8 cellular contexts compared by ENCODE assay signal in the genomic region with DNA sequence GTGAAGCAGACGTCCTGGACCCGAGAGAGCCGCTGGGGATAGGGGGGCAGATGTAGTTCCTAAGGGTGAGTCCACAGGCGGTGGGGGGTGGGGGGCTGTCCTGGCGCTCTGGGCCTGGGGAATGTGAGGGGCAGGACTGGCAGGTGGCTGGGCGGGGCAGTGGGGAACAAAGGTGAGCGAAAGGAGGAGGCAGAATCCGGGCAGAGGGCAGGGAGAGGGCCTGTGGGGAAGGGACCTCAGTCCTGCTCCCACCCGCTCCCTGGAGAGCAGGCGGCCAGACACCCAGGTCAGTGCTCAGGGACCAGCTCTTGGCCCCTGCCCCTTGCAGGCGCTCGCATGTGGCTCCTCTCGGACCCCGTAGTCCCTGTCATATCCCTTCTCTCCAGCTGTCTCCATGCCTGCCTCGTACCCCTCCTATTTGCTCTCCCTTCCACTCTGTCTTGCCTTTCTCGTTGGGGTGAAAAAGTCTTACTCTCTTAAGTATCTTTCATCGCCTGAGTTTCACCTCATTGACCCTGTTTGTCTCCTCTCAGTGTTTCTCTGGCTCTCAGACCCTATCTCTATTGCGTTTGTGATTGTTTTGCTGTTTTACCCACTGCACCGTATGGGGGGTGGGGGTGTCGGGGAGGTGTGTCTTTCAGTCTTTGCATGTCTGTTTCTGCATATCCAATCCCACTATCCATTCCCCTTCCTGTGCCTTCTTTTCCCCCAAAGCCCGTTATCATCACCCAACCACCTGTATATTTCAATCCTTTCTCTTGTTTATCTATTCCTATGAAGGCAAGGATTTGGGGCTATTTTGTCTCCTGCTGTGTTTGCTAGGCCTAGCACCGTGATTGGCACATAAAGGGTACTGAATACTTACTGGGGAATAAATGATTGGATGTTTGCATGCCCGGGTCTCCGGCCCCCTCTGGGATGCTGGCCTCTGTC. TPM values are rescaled to one million over a fixed set of nuclear protein-coding genes. Genes with fewer than 3 reads are reported as not detected.
DNase-seq lines count a peak whose midpoint lies in the region; ATAC-seq and TF ChIP-seq lines count a peak whose summit lies in the region.

No MANE protein-coding gene starts in this region.

- H3K4me3 Mint-ChIP-seq in activated CD4-positive, alpha-beta T cell treated with anti-CD3 and anti-CD28 coated beads, Interleukin-2, amount 10 ng/mL, durations not matched to agents 24 days and 14 days = peak overlapping the region; percentile 86

- H3K27me3 Mint-ChIP-seq in activated CD4-positive, alpha-beta T cell treated with anti-CD3 and anti-CD28 coated beads, Interleukin-2, amount 10 ng/mL, durations not matched to agents 24 days and 14 days = no peaks in the 10 kb centered on the region

- H3K27me3 ChIP-seq in kidney epithelial cell (ENCODE audit: control insufficient read depth, insufficient read depth, low read length) = no peaks in the 10 kb centered on the region

- peak overlapping the region; percentile 92 for H3K27ac ChIP-seq in temporal lobe (ENCODE audit: low read depth, low read length)

- H3K36me3 Mint-ChIP-seq in activated CD4-positive, alpha-beta T cell treated with anti-CD3 and anti-CD28 coated beads, Interleukin-2, amount 10 ng/mL, durations not matched to agents 24 days and 14 days (ENCODE audit: low read depth) = peaks cover 31% of the 10 kb centered on the region
- H3K36me3 Mint-ChIP-seq in activated naive CD4-positive, alpha-beta T cell treated with anti-CD3 and anti-CD28 coated beads, Interleukin-2, amount 50 U/mL, for 72 hours = peaks cover 26 to 27% of the 10 kb centered on the region in 2 donors

- H3K9me3 Mint-ChIP-seq in activated CD4-positive, alpha-beta T cell treated with anti-CD3 and anti-CD28 coated beads, Interleukin-2, amount 10 ng/mL, durations not matched to agents 24 days and 14 days = no peaks in the 10 kb centered on the region
- no peaks in the 10 kb centered on the region for H3K9me3 Mint-ChIP-seq in activated naive CD4-positive, alpha-beta T cell treated with anti-CD3 and anti-CD28 coated beads, Interleukin-2, amount 50 U/mL, for 72 hours

- peaks cover 34% of the 10 kb centered on the region for H3K4me1 Mint-ChIP-seq in activated CD4-positive, alpha-beta T cell treated with anti-CD3 and anti-CD28 coated beads, Interleukin-2, amount 10 ng/mL, durations not matched to agents 24 days and 14 days

- peak overlapping the region; percentile 97 for H3K27ac Mint-ChIP-seq in activated CD4-positive, alpha-beta T cell treated with anti-CD3 and anti-CD28 coated beads, Interleukin-2, amount 10 ng/mL, durations not matched to agents 24 days and 14 days
- H3K27ac Mint-ChIP-seq in activated naive CD4-positive, alpha-beta T cell treated with anti-CD3 and anti-CD28 coated beads, Interleukin-2, amount 50 U/mL, for 72 hours = peak overlapping the region; percentile 86 to 93

- peak; percentile 63 for DNase-seq in activated CD4-positive, alpha-beta T cell treated with anti-CD3 and anti-CD28 coated beads, Interleukin-2, amount 10 ng/mL, durations not matched to agents 24 days and 14 days
- DNase-seq in activated CD4-positive, alpha-beta T cell treated with anti-CD3 and anti-CD28 coated beads for 1 hour = no peak
- DNase-seq in activated naive CD4-positive, alpha-beta T cell treated with anti-CD3 and anti-CD28 coated beads, Interleukin-2, amount 50 U/mL, for 72 hours (ENCODE audit: low spot score in 2 of 2) = no peak
- no peak for DNase-seq in kidney epithelial cell (ENCODE audit: low read depth)
- DNase-seq in GOT3 (lab: John Stamatoyannopoulos, UW) = no peak
- DNase-seq in cortex of kidney (lab: John Stamatoyannopoulos, UW) = no peak

- peak overlapping the region; percentile 57 for H3K4me3 ChIP-seq in kidney epithelial cell (ENCODE audit: low read depth, low read length)

- no peaks in the 10 kb centered on the region for H3K36me3 ChIP-seq in kidney epithelial cell (ENCODE audit: control insufficient read depth, insufficient read depth, low read length)

- TF ChIP-seq CTCF in kidney epithelial cell (IDR thresholded peaks at IDR 0.05; ENCODE audit: insufficient read depth, low read length, poor library complexity, severe bottlenecking) = no peak

- ATAC-seq in activated naive CD4-positive, alpha-beta T cell treated with anti-CD3 and anti-CD28 coated beads, Interleukin-2, amount 50 U/mL, for 72 hours = no peak
- ATAC-seq in GM18907 (IDR thresholded peaks at IDR 0.05; ENCODE audit: unreplicated experiment) = no peak

- intact Hi-C loops in activated CD4-positive, alpha-beta T cell treated with anti-CD3 and anti-CD28 coated beads, Interleukin-2, amount 10 ng/mL, durations not matched to agents 24 days and 14 days (cut with micrococcal nuclease) = loop anchor here (1.0 kb wide), 1 partner anchor 9 kb away; no protein-coding TSS in a partner anchor

RNA-seq across cellular contexts. Expression of gene SPHK2, which starts 5.8 kb away (rescaled TPM):
- total RNA-seq in activated CD4-positive, alpha-beta T cell treated with anti-CD3 and anti-CD28 coated beads, Interleukin-2, amount 10 ng/mL, durations not matched to agents 24 days and 14 days = 36.4 and 39.0 TPM in 2 replicates
- total RNA-seq in activated naive CD4-positive, alpha-beta T cell treated with anti-CD3 and anti-CD28 coated beads, Interleukin-2, amount 50 U/mL, for 72 hours = 10 to 100 TPM; 25.7 to 40.4 TPM
- total RNA-seq in kidney epithelial cell = 27.9 and 30.3 TPM in 2 replicates
- total RNA-seq in temporal lobe = 9.6 TPM

RNA-seq across cellular contexts. Expression of gene RPL18, which starts 6.1 kb away (rescaled TPM):
- 1,885 and 1,938 TPM in 2 replicates for total RNA-seq in activated CD4-positive, alpha-beta T cell treated with anti-CD3 and anti-CD28 coated beads, Interleukin-2, amount 10 ng/mL, durations not matched to agents 24 days and 14 days
- total RNA-seq in activated naive CD4-positive, alpha-beta T cell treated with anti-CD3 and anti-CD28 coated beads, Interleukin-2, amount 50 U/mL, for 72 hours = 1,000 to 10,000 TPM; 2,030 to 2,264 TPM
- total RNA-seq in kidney epithelial cell (2,979 and 3,293 TPM in 2 replicates), temporal lobe (903 TPM)

RNA-seq across cellular contexts. Expression of gene FAM83E, which starts 10.2 kb away (rescaled TPM):
- total RNA-seq in activated CD4-positive, alpha-beta T cell treated with anti-CD3 and anti-CD28 coated beads, Interleukin-2, amount 10 ng/mL, durations not matched to agents 24 days and 14 days = 5.1 and 6.4 TPM in 2 replicates
- total RNA-seq in activated naive CD4-positive, alpha-beta T cell treated with anti-CD3 and anti-CD28 coated beads, Interleukin-2, amount 50 U/mL, for 72 hours = 1 to 10 TPM; 5.5 to 9.1 TPM
- 0.25 and 2.3 TPM in 2 replicates for total RNA-seq in kidney epithelial cell
- total RNA-seq in temporal lobe = not detected

RNA-seq across cellular contexts. Expression of gene DBP, which starts 12.1 kb away (rescaled TPM):
- 10.7 and 11.2 TPM in 2 replicates for total RNA-seq in activated CD4-positive, alpha-beta T cell treated with anti-CD3 and anti-CD28 coated beads, Interleukin-2, amount 10 ng/mL, durations not matched to agents 24 days and 14 days
- 10 to 100 TPM; 10.5 to 16.9 TPM for total RNA-seq in activated naive CD4-positive, alpha-beta T cell treated with anti-CD3 and anti-CD28 coated beads, Interleukin-2, amount 50 U/mL, for 72 hours
- total RNA-seq in kidney epithelial cell = 1.6 and 3.4 TPM in 2 replicates
- total RNA-seq in temporal lobe = 3.0 TPM

RNA-seq across cellular contexts. Expression of gene SPACA4, which starts 18.5 kb away (rescaled TPM):
- not detected in 2 replicates for total RNA-seq in activated CD4-positive, alpha-beta T cell treated with anti-CD3 and anti-CD28 coated beads, Interleukin-2, amount 10 ng/mL, durations not matched to agents 24 days and 14 days
- not detected for total RNA-seq in activated naive CD4-positive, alpha-beta T cell treated with anti-CD3 and anti-CD28 coated beads, Interleukin-2, amount 50 U/mL, for 72 hours
- total RNA-seq in kidney epithelial cell (not detected in 2 replicates), temporal lobe (not detected)
